Comparison of ENCODE assay signal across 22 cellular contexts in the genomic region with DNA sequence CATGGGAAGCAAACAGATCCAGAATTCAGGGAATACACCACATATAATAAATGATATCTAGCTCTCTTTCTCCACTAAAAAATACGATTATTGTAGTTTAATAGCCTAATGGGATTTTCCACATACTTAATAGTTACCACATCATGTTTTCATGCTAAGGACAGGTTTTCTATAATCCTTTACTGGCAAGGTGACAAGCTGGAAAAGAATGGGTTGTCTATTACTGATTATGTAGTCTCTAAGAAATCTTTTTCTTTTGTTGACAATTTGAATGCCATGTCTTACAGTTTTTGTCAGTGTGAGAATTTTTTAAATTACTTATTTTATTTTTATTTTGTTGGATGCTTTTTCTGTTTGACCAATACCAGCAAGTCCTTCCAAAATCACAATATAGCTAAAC.
DNase-seq lines count a peak whose midpoint lies in the region; TF ChIP-seq lines count a peak whose summit lies in the region.
"Had no signal": no experiment of that assay in that cellular context is flagged by ENCODE, and none has a peak within 500 bp of the region (broad histone marks: within the 10 kb centered on the region; RNA-seq: fewer than 3 reads in every experiment).

No MANE protein-coding gene starts in this region.

- H3K4me3 ChIP-seq in neural cell (ENCODE audit: low read length): no peak overlapping the region
- H3K4me3 ChIP-seq: A549, BLaER1, GM12878 had no signal

- H3K4me2 ChIP-seq in neural cell (ENCODE audit: low read length): no peak overlapping the region
- H3K4me2 ChIP-seq: A549, BLaER1 had no signal

- H3K79me2 ChIP-seq in neural cell (replicated peaks; ENCODE audit: insufficient read depth, low read length): no peaks in the 10 kb centered on the region

- H3K36me3 ChIP-seq in neural cell (ENCODE audit: insufficient read depth, low read length): no peaks in the 10 kb centered on the region
- H3K36me3 ChIP-seq: BE2C, BLaER1 had no signal

- DNase-seq in DMS 273 (lab: John Stamatoyannopoulos, UW; ENCODE audit: unreplicated experiment): peak; percentile 3
- no peak for DNase-seq in DMS 273 treated with DMSO at 0.1 percent for 48 hours (lab: John Stamatoyannopoulos, UW)
- peak; percentile 10 to 41 for DNase-seq in NCI-H524 (lab: John Stamatoyannopoulos, UW)
- no peak for DNase-seq in AG20443 (ENCODE audit: low spot score)
- DNase-seq in stimulated activated CD4-positive, alpha-beta T cell treated with anti-CD3 and anti-CD28 coated beads, Interleukin-4, amount 100 ng/mL, for 4 hours: no peak
- DNase-seq: BE2C; C1 segment of cervical spinal cord; CD4-positive, alpha-beta memory T cell; CD4-positive, CD25-positive, alpha-beta regulatory T cell; CD8-positive, alpha-beta memory T cell; COR-L47; DMS153; DMS53; DMS79; DND-41; EL; GDM1 had no signal

- TF ChIP-seq CTCF in neural cell (IDR thresholded peaks at IDR 0.05; ENCODE audit: poor library complexity, severe bottlenecking): no peak

- H3K27me3 ChIP-seq in neural cell (ENCODE audit: insufficient read depth, low read depth, low read length): no peaks in the 10 kb centered on the region
- H3K27me3 ChIP-seq: BE2C, BLaER1 had no signal

- no peak overlapping the region for H3K27ac ChIP-seq in neural cell (ENCODE audit: low read length)
- H3K27ac ChIP-seq: 22Rv1, A549, BLaER1 had no signal

- no peaks in the 10 kb centered on the region for H3K9me3 ChIP-seq in neural cell (ENCODE audit: low read length)
- H3K9me3 ChIP-seq: A549, BE2C, BLaER1 had no signal

- H3K9ac ChIP-seq in neural cell (ENCODE audit: low read length): no peak overlapping the region
- H3K9ac ChIP-seq: BLaER1 had no signal

- TF ChIP-seq RAD21 in neural cell (conservative IDR thresholded peaks at IDR 0.05): no peak

- no peaks in the 10 kb centered on the region for H3F3A ChIP-seq in neural cell (ENCODE audit: insufficient read depth, low read length, poor library complexity, severe bottlenecking)

- no peaks in the 10 kb centered on the region for H4K20me1 ChIP-seq in neural cell (ENCODE audit: insufficient read depth)
- H4K20me1 ChIP-seq: BLaER1 had no signal

- TF ChIP-seq EP300 in neural cell (conservative IDR thresholded peaks at IDR 0.05; ENCODE audit: poor library complexity, severe bottlenecking): peak; percentile 74

- no peak overlapping the region for H2AFZ ChIP-seq in neural cell (ENCODE audit: low read depth, low read length)

- no peaks in the 10 kb centered on the region for H3K9me2 ChIP-seq in neural cell (ENCODE audit: insufficient read depth, low read length)

TF ChIP-seq in neural cell, 6 proteins besides CTCF, POLR2A, EP300 and RAD21:
- TF ChIP-seq SMC3 (conservative IDR thresholded peaks at IDR 0.05; ENCODE audit: poor library complexity) (no peak), TAF1 (IDR thresholded peaks at IDR 0.05; ENCODE audit: low read depth) (no peak), EZH2 (IDR thresholded peaks at IDR 0.05; ENCODE audit: borderline replicate concordance, insufficient read depth, low read length, poor library complexity, severe bottlenecking) (no peak), POLR2AphosphoS5 (IDR thresholded peaks at IDR 0.05) (peak; percentile 66)

Comparison
In these comparisons a context has a peak if more than half of its experiments do, and no peak if none do; other contexts are left out.
1. DNase-seq: peak in DMS 273 (single experiment) and NCI-H524 (2 of 2); none in DMS 273 treated with DMSO at 0.1 percent for 48 hours (single experiment), AG20443 (single experiment) and stimulated activated CD4-positive, alpha-beta T cell treated with anti-CD3 and anti-CD28 coated beads, Interleukin-4, amount 100 ng/mL, for 4 hours (0 of 2).